In genomic region chr17:51617876-51618455, GRCh38 we compare ENCODE assay signal across 22 cellular contexts.
DNase-seq lines count a peak whose midpoint lies in the region; ATAC-seq, FAIRE-seq and TF ChIP-seq lines count a peak whose summit lies in the region.
"Had no signal": no experiment of that assay in that cellular context is flagged by ENCODE, and none has a peak within 500 bp of the region (broad histone marks: within the 10 kb centered on the region; RNA-seq: fewer than 3 reads in every experiment).

No MANE protein-coding gene starts in this region.

- CTCF ChIA-PET in A549 (lab: Yijun Ruan, JAX), result interaction anchor here (1.2 to 1.7 kb wide), 3 partner anchors 22 to 146 kb away, joined by 3 to 7 read pairs (median 5); no protein-coding TSS in a partner anchor

- H3K9me3 Mint-ChIP-seq in neural progenitor cell, result peaks cover 19% of the 10 kb centered on the region
- no peaks in the 10 kb centered on the region for H3K9me3 Mint-ChIP-seq in chondrocyte (ENCODE audit: low read depth)

- peaks cover 14% of the 10 kb centered on the region for H3F3A ChIP-seq in neural progenitor cell (ENCODE audit: low read depth)

- FAIRE-seq in A549 (lab: Jason Lieb, UNC), result peak; percentile 36
- FAIRE-seq in GM19239 (lab: Jason Lieb, UNC), result no peak
- FAIRE-seq: A204.1, HTR-8/SVneo had no signal

- TF ChIP-seq EP300 in A549 (IDR thresholded peaks at IDR 0.05) (no peak), stomach (IDR thresholded peaks at IDR 0.05) (no peak)

- peaks cover 3% of the 10 kb centered on the region for H3K36me3 Mint-ChIP-seq in neural progenitor cell
- no peaks in the 10 kb centered on the region for H3K36me3 Mint-ChIP-seq in chondrocyte (ENCODE audit: low read depth)
- H3K36me3 Mint-ChIP-seq: CD8-positive, alpha-beta memory T cell had no signal

- ATAC-seq in A549, result no peak
- ATAC-seq: GM23338 had no signal

- peak overlapping the region; percentile 81 for H3K27ac Mint-ChIP-seq in neural progenitor cell
- H3K27ac Mint-ChIP-seq in chondrocyte (ENCODE audit: unreplicated experiment), result no peak overlapping the region
- H3K27ac Mint-ChIP-seq: CD8-positive, alpha-beta memory T cell; GM23338 had no signal

- WGBS in A549 (ENCODE audit: missing lambda C conversion rate), result 17% methylated on average over 5 of the region's 5 CpGs
- 67 to 73% methylated on average over 5 of the region's 5 CpGs for WGBS in ectodermal cell, 2 experiments
- WGBS in stomach, 5 donors, result 74 to 86% (median 83%) methylated on average over 5 of the region's 5 CpGs

- H4K20me1 ChIP-seq in neural progenitor cell (ENCODE audit: low read depth), result no peaks in the 10 kb centered on the region

- H2AFZ ChIP-seq in neural progenitor cell (replicated peaks), result no peak overlapping the region
- H2AFZ ChIP-seq: GM23338 had no signal

- H3K9ac ChIP-seq in neural progenitor cell, result no peak overlapping the region

- POLR2A ChIA-PET in A549 (lab: Yijun Ruan, JAX), result no interaction called here

- H3K4me1 ChIP-seq in A549, result no peaks in the 10 kb centered on the region
- no peaks in the 10 kb centered on the region for H3K4me1 ChIP-seq in ectodermal cell (ENCODE audit: control insufficient read depth, insufficient read depth, low read length)
- peaks cover 12% of the 10 kb centered on the region for H3K4me1 ChIP-seq in neural progenitor cell
- no peaks in the 10 kb centered on the region for H3K4me1 ChIP-seq in stomach

- H3K79me2 ChIP-seq in neural progenitor cell (ENCODE audit: low read depth), result no peaks in the 10 kb centered on the region

- H3K4me2 ChIP-seq in A549 (no peak overlapping the region), neural progenitor cell (peak overlapping the region; percentile 9)
- H3K4me2 ChIP-seq: GM23338 had no signal

- no peak for TF ChIP-seq RAD21 in A549 (conservative IDR thresholded peaks at IDR 0.05 in 1 of 2, IDR thresholded peaks at IDR 0.05 in 1 of 2)

- TF ChIP-seq CTCF in A549 (IDR thresholded peaks at IDR 0.05) (no peak), neural progenitor cell (IDR thresholded peaks at IDR 0.05) (no peak), stomach (IDR thresholded peaks at IDR 0.05) (no peak), chondrocyte (IDR thresholded peaks at IDR 0.05) (no peak)

- no peak for DNase-seq in A549 (ENCODE audit: low read depth in 1 of 2, low spot score in 1 of 2)
- DNase-seq in NCI-H345 treated with DMSO at 0.1 percent for 48 hours (lab: John Stamatoyannopoulos, UW; ENCODE audit: unreplicated experiment), result peak; percentile 52
- peak; percentile 51 for DNase-seq in neural progenitor cell (ENCODE audit: low spot score)
- no peak for DNase-seq in stomach
- no peak for DNase-seq in NCI-H2029 treated with DMSO at 0.1 percent for 48 hours (lab: John Stamatoyannopoulos, UW)
- no peak for DNase-seq in chondrocyte (ENCODE audit: low spot score)
- DNase-seq in GM19239 (ENCODE audit: insufficient read length, low spot score), result no peak
- DNase-seq: CD8-positive, alpha-beta memory T cell; GDM1; HCEC 1CT; IMR-90; NCI-H1417 treated with DMSO at 0.1 percent for 48 hours; NCI-H2029; NCI-H2171; NCI-H446 treated with DMSO at 0.1 percent for 48 hours; NCI-H748 treated with DMSO at 0.1 percent for 48 hours; SIG-M5 had no signal

- peaks cover 8% of the 10 kb centered on the region for H3K27me3 Mint-ChIP-seq in neural progenitor cell (ENCODE audit: insufficient read depth, low read depth)
- H3K27me3 Mint-ChIP-seq in chondrocyte (ENCODE audit: low read depth), result peaks cover 11% of the 10 kb centered on the region

- H3K4me3 ChIP-seq in A549 (no peak overlapping the region), ectodermal cell (ENCODE audit: insufficient read depth, low read depth, low read length) (no peak overlapping the region), neural progenitor cell (no peak overlapping the region), stomach (no peak overlapping the region)
- H3K4me3 ChIP-seq: GM23338 had no signal

- H3K27me3 ChIP-seq in ectodermal cell (ENCODE audit: control insufficient read depth, insufficient read depth, low read length, poor library complexity, severe bottlenecking) (no peaks in the 10 kb centered on the region), neural progenitor cell (no peaks in the 10 kb centered on the region), stomach (peaks cover 0 to 25% (median 0%) of the 10 kb centered on the region in 3 donors)

- no peaks in the 10 kb centered on the region for H3K9me3 ChIP-seq in A549
- H3K9me3 ChIP-seq in ectodermal cell (ENCODE audit: control insufficient read depth, low read length), result no peaks in the 10 kb centered on the region
- no peaks in the 10 kb centered on the region for H3K9me3 ChIP-seq in neural progenitor cell (ENCODE audit: low read depth)
- H3K9me3 ChIP-seq in stomach, result no peaks in the 10 kb centered on the region

- H3K27ac ChIP-seq in A549, result no peak overlapping the region
- peak overlapping the region; percentile 4 for H3K27ac ChIP-seq in ectodermal cell (ENCODE audit: insufficient read depth, low read depth, low read length, poor library complexity, severe bottlenecking)
- peak overlapping the region; percentile 33 for H3K27ac ChIP-seq in neural progenitor cell
- no peak overlapping the region for H3K27ac ChIP-seq in stomach
- H3K27ac ChIP-seq: RWPE1 had no signal

- H3K4me3 Mint-ChIP-seq in neural progenitor cell, result no peak overlapping the region
- no peak overlapping the region for H3K4me3 Mint-ChIP-seq in chondrocyte (ENCODE audit: unreplicated experiment)
- H3K4me3 Mint-ChIP-seq: GM23338 had no signal

- peaks cover 27% of the 10 kb centered on the region for H3K4me1 Mint-ChIP-seq in neural progenitor cell
- H3K4me1 Mint-ChIP-seq in chondrocyte (ENCODE audit: low read depth), result no peaks in the 10 kb centered on the region
- H3K4me1 Mint-ChIP-seq: CD8-positive, alpha-beta memory T cell had no signal

- intact Hi-C loops in stomach (cut with DNase I; ENCODE audit: low total_unique reads), result no loop called here

- no peaks in the 10 kb centered on the region for H3K36me3 ChIP-seq in ectodermal cell (ENCODE audit: control insufficient read depth, insufficient read depth, low read length)
- no peaks in the 10 kb centered on the region for H3K36me3 ChIP-seq in neural progenitor cell
- no peaks in the 10 kb centered on the region for H3K36me3 ChIP-seq in stomach

- TF ChIP-seq POLR2A in A549 (IDR thresholded peaks at IDR 0.05; ENCODE audit: low read length) (no peak), stomach (IDR thresholded peaks at IDR 0.05) (no peak)

TF ChIP-seq in A549, 52 proteins besides CTCF, POLR2A, EP300 and RAD21:
- TF ChIP-seq SREBF2 (IDR thresholded peaks at IDR 0.05) (no peak), ESRRA (IDR thresholded peaks at IDR 0.05; ENCODE audit: borderline replicate concordance, low read length) (no peak), E2F6 (IDR thresholded peaks at IDR 0.05; ENCODE audit: borderline replicate concordance, low read depth) (no peak), RCOR1 (IDR thresholded peaks at IDR 0.05; ENCODE audit: low read depth, low read length) (no peak), CBX8 (IDR thresholded peaks at IDR 0.05) (no peak), KDM1A (IDR thresholded peaks at IDR 0.05; ENCODE audit: low read depth) (no peak), ZSCAN20 (CRISPR knock-in tag; IDR thresholded peaks at IDR 0.05) (no peak), ATOH8 (CRISPR knock-in tag; IDR thresholded peaks at IDR 0.05; ENCODE audit: low read depth) (no peak), HOXB13 (CRISPR knock-in tag; IDR thresholded peaks at IDR 0.05; ENCODE audit: low read depth) (no peak), EHF (CRISPR knock-in tag; IDR thresholded peaks at IDR 0.05) (no peak), FOSB (CRISPR knock-in tag; IDR thresholded peaks at IDR 0.05) (no peak), PBX3 (IDR thresholded peaks at IDR 0.05) (no peak), JUNB (IDR thresholded peaks at IDR 0.05) (no peak), SMC3 (IDR thresholded peaks at IDR 0.05) (no peak)

Comparison
In these comparisons a context has a peak if more than half of its experiments do, and no peak if none do; other contexts are left out.
1. DNase-seq: peak in NCI-H345 treated with DMSO at 0.1 percent for 48 hours (single experiment) and neural progenitor cell (single experiment); none in A549 (0 of 2), stomach (single experiment), NCI-H2029 treated with DMSO at 0.1 percent for 48 hours (single experiment), chondrocyte (single experiment) and GM19239 (single experiment).
2. H3K27ac ChIP-seq: peak in ectodermal cell (single experiment) and neural progenitor cell (single experiment); none in A549 (0 of 2) and stomach (0 of 5).